ENCODE assay signal across 23 cellular contexts in the genomic region with DNA sequence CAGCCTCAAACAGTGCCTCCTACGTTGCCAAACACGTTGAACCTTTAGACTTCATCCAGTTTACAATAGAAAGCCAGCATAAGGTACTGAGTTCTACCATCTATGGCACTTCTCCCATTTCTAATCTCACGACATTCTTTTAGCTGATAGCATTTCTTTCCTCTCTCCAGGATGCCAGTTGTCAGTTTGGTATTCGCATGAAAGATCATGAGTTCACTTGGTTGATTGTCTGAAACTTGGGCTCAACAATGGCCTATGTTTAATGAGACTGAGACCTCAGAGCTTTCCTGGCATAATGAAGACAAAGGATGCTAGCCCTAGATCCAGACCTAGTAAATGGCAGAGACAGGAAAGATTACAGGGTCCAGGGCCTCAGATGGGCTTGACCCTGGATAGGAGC.
DNase-seq lines count a peak whose midpoint lies in the region; ATAC-seq, FAIRE-seq and TF ChIP-seq lines count a peak whose summit lies in the region.
"Had no signal": no experiment of that assay in that cellular context is flagged by ENCODE, and none has a peak within 500 bp of the region (broad histone marks: within the 10 kb centered on the region; RNA-seq: fewer than 3 reads in every experiment).

No MANE protein-coding gene starts in this region.

- no peak overlapping the region for H3T11ph ChIP-seq in H9 (ENCODE audit: low read length)

- DNase-seq in H9 (no peak), astrocyte (ENCODE audit: low read depth) (peak; percentile 35), fibroblast of the aortic adventitia (ENCODE audit: low read depth) (peak; percentile 53), osteocyte (ENCODE audit: extremely low spot score, unreplicated experiment) (no peak), OCI-M1 (lab: John Stamatoyannopoulos, UW) (no peak), frontal cortex (ENCODE audit: low spot score in 2 of 2) (no peak)
- DNase-seq in activated CD8-positive, alpha-beta memory T cell treated with anti-CD3 and anti-CD28 coated beads, Interleukin-2, amount 10 ng/mL, durations not matched to agents 7 days and 5 days = no peak
- DNase-seq: CD4-positive, CD25-positive, alpha-beta regulatory T cell; EL; GF-D8; KG1; NCI-H1092 treated with DMSO at 0.1 percent for 48 hours; NCI-H1436 treated with DMSO at 0.1 percent for 48 hours; NCI-H1930; NCI-H2227 treated with DMSO at 0.1 percent for 48 hours; NCI-H510A treated with DMSO at 0.1 percent for 48 hours; NCI-H748 treated with DMSO at 0.1 percent for 48 hours; NK-92 treated with Interleukin-12 subunit alpha and Interleukin-12 subunit beta, amount 100 ng/mL, for 24 hours had no signal

- H3K4me3 Mint-ChIP-seq in H9 (no peak overlapping the region), astrocyte (ENCODE audit: unreplicated experiment) (no peak overlapping the region), osteocyte (ENCODE audit: unreplicated experiment) (no peak overlapping the region)
- no peak overlapping the region for H3K4me3 Mint-ChIP-seq in activated CD8-positive, alpha-beta memory T cell treated with anti-CD3 and anti-CD28 coated beads, Interleukin-2, amount 10 ng/mL, durations not matched to agents 7 days and 5 days
- H3K4me3 Mint-ChIP-seq: B cell; CD4-positive, CD25-positive, alpha-beta regulatory T cell had no signal

- H3K27ac Mint-ChIP-seq in H9 (peak overlapping the region in 2 of 3 experiments; percentile 17 to 45; a peak in 2 of 7 replicates), astrocyte (ENCODE audit: unreplicated experiment) (no peak overlapping the region), osteocyte (ENCODE audit: unreplicated experiment) (peak overlapping the region; percentile 69)
- no peak overlapping the region for H3K27ac Mint-ChIP-seq in activated CD8-positive, alpha-beta memory T cell treated with anti-CD3 and anti-CD28 coated beads, Interleukin-2, amount 10 ng/mL, durations not matched to agents 7 days and 5 days
- H3K27ac Mint-ChIP-seq: B cell; CD4-positive, CD25-positive, alpha-beta regulatory T cell had no signal

- FAIRE-seq in astrocyte (lab: Jason Lieb, UNC) (no peak), frontal cortex (lab: Jason Lieb, UNC) (no peak)
- FAIRE-seq: A204.1, GM19239, H1, RCC 7860 had no signal

- H3K27me3 ChIP-seq in H9 (ENCODE audit: insufficient read depth, low read length) (no peaks in the 10 kb centered on the region), astrocyte (ENCODE audit: insufficient read depth, low read length) (no peaks in the 10 kb centered on the region)

- no peaks in the 10 kb centered on the region for H3K23me2 ChIP-seq in H9 (ENCODE audit: insufficient read length, low read depth, low read length, poor library complexity, severe bottlenecking)

- H3K4me2 ChIP-seq in H9 (ENCODE audit: insufficient read depth, insufficient read length, low read length) = no peak overlapping the region
- H3K4me2 ChIP-seq in astrocyte (ENCODE audit: low read length) = no peak overlapping the region

- no peaks in the 10 kb centered on the region for H3K79me1 ChIP-seq in H9 (ENCODE audit: insufficient read depth, low read depth, low read length, poor library complexity, severe bottlenecking)

- H3K23ac ChIP-seq in H9 (ENCODE audit: insufficient read length, low read depth, low read length) = no peak overlapping the region

- no peak overlapping the region for H2BK20ac ChIP-seq in H9 (ENCODE audit: low read depth, low read length, poor library complexity, severe bottlenecking)

- no peak overlapping the region for H4K91ac ChIP-seq in H9 (ENCODE audit: insufficient read length, low read depth, low read length)

- no peaks in the 10 kb centered on the region for H3K9me3 ChIP-seq in H9 (ENCODE audit: control insufficient read depth, low read depth, low read length)
- peaks cover 3% of the 10 kb centered on the region for H3K9me3 ChIP-seq in astrocyte (ENCODE audit: insufficient read depth, low read depth, low read length)

- H3K4me1 Mint-ChIP-seq in H9 (peaks cover 16 to 21% of the 10 kb centered on the region in 2 experiments), astrocyte (ENCODE audit: low read depth, unreplicated experiment) (peaks cover 3% of the 10 kb centered on the region), osteocyte (ENCODE audit: unreplicated experiment) (peaks cover 11% of the 10 kb centered on the region)
- peaks cover 5% of the 10 kb centered on the region for H3K4me1 Mint-ChIP-seq in activated CD8-positive, alpha-beta memory T cell treated with anti-CD3 and anti-CD28 coated beads, Interleukin-2, amount 10 ng/mL, durations not matched to agents 7 days and 5 days
- H3K4me1 Mint-ChIP-seq: CD4-positive, CD25-positive, alpha-beta regulatory T cell had no signal

- no peaks in the 10 kb centered on the region for H3K36me3 ChIP-seq in astrocyte (ENCODE audit: insufficient read depth, low read length)

- no CpG with 5 or more reads among the region's 4 CpGs for WGBS in H9 (ENCODE audit: extremely low coverage, insufficient read length, low lambda C conversion rate)

- H2AK5ac ChIP-seq in H9 (ENCODE audit: insufficient read length, low read length) = no peak overlapping the region

- TF ChIP-seq CTCF in H9 (conservative IDR thresholded peaks at IDR 0.05) (no peak), astrocyte (IDR thresholded peaks at IDR 0.05; ENCODE audit: insufficient read depth, low read depth, low read length) (no peak), fibroblast of the aortic adventitia (IDR thresholded peaks at IDR 0.05; ENCODE audit: insufficient read depth, low read length) (no peak), osteocyte (IDR thresholded peaks at IDR 0.05) (no peak)

- H4K8ac ChIP-seq in H9 (replicated peaks; ENCODE audit: insufficient read length, low read depth, low read length) = no peak overlapping the region

- no peaks in the 10 kb centered on the region for H4K20me1 ChIP-seq in H9 (ENCODE audit: control insufficient read depth, insufficient read depth, insufficient read length)
- H4K20me1 ChIP-seq in astrocyte (ENCODE audit: insufficient read depth, low read length) = no peaks in the 10 kb centered on the region

- no peak for ATAC-seq in activated CD8-positive, alpha-beta memory T cell treated with anti-CD3 and anti-CD28 coated beads, Interleukin-2, amount 10 ng/mL, durations not matched to agents 7 days and 5 days

- no peak overlapping the region for H3K18ac ChIP-seq in H9 (ENCODE audit: insufficient read length, low read depth, low read length)

- CTCF ChIA-PET in activated CD8-positive, alpha-beta memory T cell treated with anti-CD3 and anti-CD28 coated beads, Interleukin-2, amount 10 ng/mL, durations not matched to agents 7 days and 5 days (lab: Charles Lee) = interaction anchor here (0.6 kb wide), 1 partner anchor 18 kb away, joined by 3 read pairs; no protein-coding TSS in a partner anchor

- H3K79me2 ChIP-seq in H9 (ENCODE audit: insufficient read depth, low read length) = no peaks in the 10 kb centered on the region
- H3K79me2 ChIP-seq in astrocyte (ENCODE audit: insufficient read depth, low read length) = no peaks in the 10 kb centered on the region

- no peak overlapping the region for H3K9ac ChIP-seq in H9 (ENCODE audit: extremely low read depth, insufficient read length, low read length)
- no peak overlapping the region for H3K9ac ChIP-seq in astrocyte (ENCODE audit: low read length)

- no peak overlapping the region for H3K4me3 ChIP-seq in astrocyte (ENCODE audit: insufficient read depth, low read depth, low read length)
- H3K4me3 ChIP-seq in fibroblast of the aortic adventitia (ENCODE audit: low read depth, low read length) = no peak overlapping the region

- H3K27me3 Mint-ChIP-seq in H9 (ENCODE audit: low read depth) (no peaks in the 10 kb centered on the region), astrocyte (ENCODE audit: low read depth, unreplicated experiment) (no peaks in the 10 kb centered on the region), osteocyte (ENCODE audit: unreplicated experiment) (no peaks in the 10 kb centered on the region)
- peaks cover 3% of the 10 kb centered on the region for H3K27me3 Mint-ChIP-seq in activated CD8-positive, alpha-beta memory T cell treated with anti-CD3 and anti-CD28 coated beads, Interleukin-2, amount 10 ng/mL, durations not matched to agents 7 days and 5 days
- H3K27me3 Mint-ChIP-seq: B cell; CD4-positive, CD25-positive, alpha-beta regulatory T cell had no signal

- H4K5ac ChIP-seq in H9 (ENCODE audit: insufficient read length, low read depth, low read length) = no peak overlapping the region

- peaks cover 9% of the 10 kb centered on the region for H3K4me1 ChIP-seq in H9 (ENCODE audit: insufficient read depth, low read length)
- H3K4me1 ChIP-seq in astrocyte (ENCODE audit: insufficient read depth, low read length) = no peaks in the 10 kb centered on the region

- no peak overlapping the region for H3K27ac ChIP-seq in H9 (ENCODE audit: insufficient read length, low read depth, low read length)
- H3K27ac ChIP-seq in astrocyte (ENCODE audit: low read depth, low read length) = no peak overlapping the region

- no peak overlapping the region for H3K56ac ChIP-seq in H9 (ENCODE audit: insufficient read length, low read depth, low read length)

- no peak overlapping the region for H3K4ac ChIP-seq in H9 (ENCODE audit: low read depth, low read length)

- H2BK15ac ChIP-seq in H9 (ENCODE audit: low read depth, low read length) = no peak overlapping the region

- peaks cover 5 to 27% (median 8%) of the 10 kb centered on the region in 3 experiments for H3K36me3 Mint-ChIP-seq in H9 (ENCODE audit: insufficient read depth in 1 of 3, low read depth in 3 of 3)
- H3K36me3 Mint-ChIP-seq in astrocyte (ENCODE audit: low read depth, unreplicated experiment) = peaks cover 2% of the 10 kb centered on the region
- peaks cover 7% of the 10 kb centered on the region for H3K36me3 Mint-ChIP-seq in osteocyte (ENCODE audit: unreplicated experiment)
- H3K36me3 Mint-ChIP-seq in activated CD8-positive, alpha-beta memory T cell treated with anti-CD3 and anti-CD28 coated beads, Interleukin-2, amount 10 ng/mL, durations not matched to agents 7 days and 5 days = peaks cover 1% of the 10 kb centered on the region
- H3K36me3 Mint-ChIP-seq: CD4-positive, CD25-positive, alpha-beta regulatory T cell had no signal

- H2BK5ac ChIP-seq in H9 (ENCODE audit: insufficient read length, low read length) = no peak overlapping the region

- no peak overlapping the region for H3K14ac ChIP-seq in H9 (ENCODE audit: insufficient read depth, low read length)

- H2BK120ac ChIP-seq in H9 (ENCODE audit: low read depth, low read length, poor library complexity, severe bottlenecking) = no peak overlapping the region

- H2BK12ac ChIP-seq in H9 (ENCODE audit: insufficient read length, low read depth, low read length) = no peak overlapping the region

- H3K9me3 Mint-ChIP-seq in H9 = peaks cover 23 to 32% of the 10 kb centered on the region in 2 experiments
- H3K9me3 Mint-ChIP-seq in astrocyte (ENCODE audit: unreplicated experiment) = peaks cover 7% of the 10 kb centered on the region
- peaks cover 18% of the 10 kb centered on the region for H3K9me3 Mint-ChIP-seq in osteocyte (ENCODE audit: unreplicated experiment)
- peaks cover 5% of the 10 kb centered on the region for H3K9me3 Mint-ChIP-seq in activated CD8-positive, alpha-beta memory T cell treated with anti-CD3 and anti-CD28 coated beads, Interleukin-2, amount 10 ng/mL, durations not matched to agents 7 days and 5 days (ENCODE audit: low read depth)

- H2AFZ ChIP-seq in H9 (ENCODE audit: low read length) (no peak overlapping the region), astrocyte (ENCODE audit: low read depth, low read length) (no peak overlapping the region)

Comparison
In these comparisons a context has a peak if more than half of its experiments do, and no peak if none do; other contexts are left out.
1. DNase-seq: peak in astrocyte (single experiment) and fibroblast of the aortic adventitia (single experiment); none in H9 (single experiment), osteocyte (single experiment), OCI-M1 (single experiment), activated CD8-positive, alpha-beta memory T cell treated with anti-CD3 and anti-CD28 coated beads, Interleukin-2, amount 10 ng/mL, durations not matched to agents 7 days and 5 days (single experiment) and frontal cortex (0 of 2).
2. H3K27ac Mint-ChIP-seq: peak in H9 (2 of 3) and osteocyte (single experiment); none in astrocyte (single experiment) and activated CD8-positive, alpha-beta memory T cell treated with anti-CD3 and anti-CD28 coated beads, Interleukin-2, amount 10 ng/mL, durations not matched to agents 7 days and 5 days (single experiment).